In genomic region chr6:27867941-27868705, GRCh38 we compare ENCODE assay signal across 8 cellular contexts. TPM values are rescaled to one million over a fixed set of nuclear protein-coding genes. Genes with fewer than 3 reads are reported as not detected.
A peak's percentile ranks its signal among the peaks of the same experiment; 100 is the strongest.
DNase-seq lines count a peak whose midpoint lies in the region; ATAC-seq and TF ChIP-seq lines count a peak whose summit lies in the region.

No MANE protein-coding gene starts in this region.

- peak overlapping the region; percentile 80 for H3K9ac ChIP-seq in H9 (ENCODE audit: extremely low read depth, insufficient read length, low read length)
- peak overlapping the region; percentile 99 for H3K9ac ChIP-seq in iPS-18a (ENCODE audit: low read length)

- H3K4me2 ChIP-seq in H9 (ENCODE audit: insufficient read depth, insufficient read length, low read length): peak overlapping the region; percentile 74

- no peak overlapping the region for H2AFZ ChIP-seq in H9 (ENCODE audit: low read length)

- DNase-seq in AG10803 (ENCODE audit: low read depth) (peak; percentile 1), H9 (no peak), T-helper 17 cell (no peak), COLO668 (lab: John Stamatoyannopoulos, UW; ENCODE audit: unreplicated experiment) (no peak), COLO829 (ENCODE audit: low spot score) (no peak), lower lobe of right lung (no peak), C1 segment of cervical spinal cord (lab: John Stamatoyannopoulos, UW) (no peak)

- H3K27me3 ChIP-seq in H9 (ENCODE audit: insufficient read depth, low read length): no peaks in the 10 kb centered on the region
- H3K27me3 ChIP-seq in iPS-18a (ENCODE audit: control insufficient read depth, insufficient read depth, low read length): no peaks in the 10 kb centered on the region
- peaks cover 25% of the 10 kb centered on the region for H3K27me3 ChIP-seq in lower lobe of right lung (ENCODE audit: low read depth)

- no peaks in the 10 kb centered on the region for H3K79me2 ChIP-seq in H9 (ENCODE audit: insufficient read depth, low read length)

- H3K79me1 ChIP-seq in H9 (ENCODE audit: insufficient read depth, low read depth, low read length, poor library complexity, severe bottlenecking): no peaks in the 10 kb centered on the region

- H3K27me3 Mint-ChIP-seq in H9 (ENCODE audit: low read depth): peaks cover 9% of the 10 kb centered on the region
- no peaks in the 10 kb centered on the region for H3K27me3 Mint-ChIP-seq in T-helper 17 cell

- H2BK5ac ChIP-seq in H9 (ENCODE audit: insufficient read length, low read length): no peak overlapping the region

- H3K4me3 ChIP-seq in AG10803 (ENCODE audit: low read length) (no peak overlapping the region; the same call in none of the 2 replicates), iPS-18a (ENCODE audit: low read length) (peak overlapping the region; percentile 90), lower lobe of right lung (no peak overlapping the region)

- H4K5ac ChIP-seq in H9 (ENCODE audit: insufficient read length, low read depth, low read length): no peak overlapping the region

- H3K56ac ChIP-seq in H9 (ENCODE audit: insufficient read length, low read depth, low read length): no peak overlapping the region

- H3K4me1 Mint-ChIP-seq in H9 (peaks cover 27 to 38% of the 10 kb centered on the region in 2 experiments), T-helper 17 cell (peaks cover 40% of the 10 kb centered on the region)

- H3K36me3 ChIP-seq in iPS-18a (ENCODE audit: control insufficient read depth, low read depth, low read length): no peaks in the 10 kb centered on the region
- H3K36me3 ChIP-seq in lower lobe of right lung: no peaks in the 10 kb centered on the region

- peak overlapping the region; percentile 82 for H3K27ac ChIP-seq in H9 (ENCODE audit: insufficient read length, low read depth, low read length)
- H3K27ac ChIP-seq in iPS-18a (ENCODE audit: low read length): peak overlapping the region; percentile 96
- no peak overlapping the region for H3K27ac ChIP-seq in lower lobe of right lung

- no peak overlapping the region for H2BK15ac ChIP-seq in H9 (ENCODE audit: low read depth, low read length)

- H3K36me3 Mint-ChIP-seq in H9 (ENCODE audit: insufficient read depth in 1 of 3, low read depth in 3 of 3) (peaks cover 5 to 10% (median 10%) of the 10 kb centered on the region in 3 experiments; a peak in 6 of 7 replicates), T-helper 17 cell (ENCODE audit: low read depth) (no peaks in the 10 kb centered on the region)

- no peak overlapping the region for H2AK5ac ChIP-seq in H9 (ENCODE audit: insufficient read length, low read length)

- no peak overlapping the region; the same call in 1 of the 2 replicates for H3K4ac ChIP-seq in H9 (ENCODE audit: low read depth, low read length)

- H3K4me3 Mint-ChIP-seq in H9 (peak overlapping the region; percentile 88 to 99), T-helper 17 cell (peak overlapping the region; percentile 94)

- TF ChIP-seq CTCF in AG10803 (conservative IDR thresholded peaks at IDR 0.05; ENCODE audit: low read length) (no peak), H9 (conservative IDR thresholded peaks at IDR 0.05) (no peak), lower lobe of right lung (IDR thresholded peaks at IDR 0.05) (no peak)

- H3K23ac ChIP-seq in H9 (ENCODE audit: insufficient read length, low read depth, low read length): no peak overlapping the region

- no peak overlapping the region for H2BK120ac ChIP-seq in H9 (ENCODE audit: low read depth, low read length, poor library complexity, severe bottlenecking)

- H3K18ac ChIP-seq in H9 (ENCODE audit: insufficient read length, low read depth, low read length): peak overlapping the region; percentile 71

- WGBS in H9 (ENCODE audit: extremely low coverage, insufficient read length, low lambda C conversion rate): no CpG with 5 or more reads among the region's 4 CpGs

- no peaks in the 10 kb centered on the region for H4K20me1 ChIP-seq in H9 (ENCODE audit: control insufficient read depth, insufficient read depth, insufficient read length)

- no peak overlapping the region for H2BK20ac ChIP-seq in H9 (ENCODE audit: low read depth, low read length, poor library complexity, severe bottlenecking)

- H4K8ac ChIP-seq in H9 (replicated peaks; ENCODE audit: insufficient read length, low read depth, low read length): no peak overlapping the region

- ATAC-seq in T-helper 17 cell (no peak), lower lobe of right lung (no peak)

- intact Hi-C loops in lower lobe of right lung (cut with DNase I): no loop called here

- peak overlapping the region; percentile 76; the same call in 1 of the 2 replicates for H3K14ac ChIP-seq in H9 (ENCODE audit: insufficient read depth, low read length)

- H3K4me1 ChIP-seq in H9 (ENCODE audit: insufficient read depth, low read length): peaks cover 2% of the 10 kb centered on the region
- peaks cover 10% of the 10 kb centered on the region for H3K4me1 ChIP-seq in iPS-18a (ENCODE audit: control insufficient read depth, low read depth, low read length)
- peaks cover 36% of the 10 kb centered on the region for H3K4me1 ChIP-seq in lower lobe of right lung

- H3K27ac Mint-ChIP-seq in H9: peak overlapping the region; percentile 95 to 100 (median 100)
- H3K27ac Mint-ChIP-seq in T-helper 17 cell: peak overlapping the region; percentile 91

- H3T11ph ChIP-seq in H9 (ENCODE audit: low read length): peak overlapping the region; percentile 98

- peaks cover 11% of the 10 kb centered on the region for H3K23me2 ChIP-seq in H9 (ENCODE audit: insufficient read length, low read depth, low read length, poor library complexity, severe bottlenecking)

- H3K9me3 ChIP-seq in H9 (ENCODE audit: control insufficient read depth, low read depth, low read length) (no peaks in the 10 kb centered on the region), T-helper 17 cell (ENCODE audit: control insufficient read depth, low read length, poor library complexity, severe bottlenecking) (no peaks in the 10 kb centered on the region), iPS-18a (ENCODE audit: control insufficient read depth, low read depth, low read length) (no peaks in the 10 kb centered on the region), lower lobe of right lung (no peaks in the 10 kb centered on the region)

- peaks cover 12 to 13% of the 10 kb centered on the region in 2 experiments for H3K9me3 Mint-ChIP-seq in H9

- H2BK12ac ChIP-seq in H9 (ENCODE audit: insufficient read length, low read depth, low read length): no peak overlapping the region

- no peak overlapping the region for H4K91ac ChIP-seq in H9 (ENCODE audit: insufficient read length, low read depth, low read length)

RNA-seq across cellular contexts. Expression of gene OR2B2, which starts 44.1 kb away (rescaled TPM):
- total RNA-seq in H9 (2021) (not detected in 2 replicates), T-helper 17 cell (not detected), lower lobe of right lung (not detected)
